ENCODE assay signal across 9 cellular contexts in the genomic region with DNA sequence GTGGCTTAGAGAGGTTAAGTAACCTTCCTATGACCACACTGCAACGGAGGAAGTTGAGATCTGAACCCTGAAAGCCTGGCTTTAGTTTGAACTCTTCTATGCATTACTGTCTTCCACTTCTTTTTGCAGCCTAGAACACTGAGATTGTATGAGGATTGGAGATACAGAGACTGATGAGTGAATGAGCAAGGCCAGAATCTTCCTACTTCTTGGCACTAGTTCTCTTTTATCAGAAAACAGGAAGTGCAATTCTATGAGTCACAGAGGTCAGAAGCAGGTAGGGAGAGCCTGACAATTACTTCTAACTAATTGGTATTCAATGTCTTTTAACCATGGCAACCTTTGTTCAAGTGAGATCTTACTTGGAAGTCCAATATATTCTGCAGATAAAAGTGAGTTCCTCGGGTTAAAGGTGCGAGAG.
DNase-seq lines count a peak whose midpoint lies in the region; ATAC-seq and TF ChIP-seq lines count a peak whose summit lies in the region.
"Had no signal": no experiment of that assay in that cellular context is flagged by ENCODE, and none has a peak within 500 bp of the region (broad histone marks: within the 10 kb centered on the region; RNA-seq: fewer than 3 reads in every experiment).

No MANE protein-coding gene starts in this region.

- H3K4me3 ChIP-seq in PC-9 (no peak overlapping the region), left lung (no peak overlapping the region)

- H2AFZ ChIP-seq in PC-9 = no peak overlapping the region

- H3K79me2 ChIP-seq in PC-9 (ENCODE audit: low read depth) = no peaks in the 10 kb centered on the region

- H3K4me1 ChIP-seq in PC-9 (replicated peaks; ENCODE audit: insufficient read depth) (peaks cover 61% of the 10 kb centered on the region), left lung (peaks cover 0 to 27% of the 10 kb centered on the region in 2 donors)

- H3K27ac ChIP-seq in PC-9 = peak overlapping the region; percentile 93
- H3K27ac ChIP-seq in left lung = peak overlapping the region in 1 of 2 donors; percentile 75

- H3K9me3 ChIP-seq in PC-9 (ENCODE audit: insufficient read depth, low read depth) (no peaks in the 10 kb centered on the region), left lung (no peaks in the 10 kb centered on the region)

- peak overlapping the region; percentile 75 for H3K4me2 ChIP-seq in PC-9

- no peak for TF ChIP-seq CTCF in PC-9 (conservative IDR thresholded peaks at IDR 0.05)
- TF ChIP-seq CTCF in left lung (IDR thresholded peaks at IDR 0.05) = no peak

- ATAC-seq in GM18499 (IDR thresholded peaks at IDR 0.05; ENCODE audit: insufficient read depth, unreplicated experiment) (peak; percentile 75), HG02759 (IDR thresholded peaks at IDR 0.05; ENCODE audit: unreplicated experiment) (peak; percentile 59), left lung (peak; percentile 27)

- H3K36me3 ChIP-seq in PC-9 (ENCODE audit: low read depth) (no peaks in the 10 kb centered on the region), left lung (no peaks in the 10 kb centered on the region)

- no peaks in the 10 kb centered on the region for H3K9me2 ChIP-seq in PC-9 (ENCODE audit: insufficient read depth)

- intact Hi-C loops in PC-9 (cut with micrococcal nuclease; ENCODE audit: unreplicated experiment) (loop anchor here (2.0 to 5.0 kb wide), 2 partner anchors 37 to 182 kb away; partner anchors contain the start of gene RYBP), left lung (cut with DNase I) (no loop called here)

- peaks cover 49% of the 10 kb centered on the region for H3F3A ChIP-seq in PC-9 (ENCODE audit: insufficient read depth, low read depth)

- H3K27me3 ChIP-seq in PC-9 (ENCODE audit: insufficient read depth, low read depth) (no peaks in the 10 kb centered on the region), left lung (no peaks in the 10 kb centered on the region)

- CTCF ChIA-PET in PC-9 (lab: Charles Lee) = no interaction called here

- no TSS peak for BruUV-seq in PC-9 (replicated peaks; lab: Mats Ljungman, UMichigan)

- POLR2A ChIA-PET in PC-9 (lab: Charles Lee; ENCODE audit: unreplicated experiment) = interaction anchor here (0.7 kb wide), 1 partner anchor 34 kb away, joined by 4 read pairs; no protein-coding TSS in a partner anchor

- no peaks in the 10 kb centered on the region for H4K20me1 ChIP-seq in PC-9 (ENCODE audit: insufficient read depth)

- DNase-seq in PC-9 = peak in 1 of 2 experiments; percentile 76
- DNase-seq in left lung = no peak
- no peak for DNase-seq in HK-2 (ENCODE audit: unreplicated experiment)
- DNase-seq in stimulated activated CD8-positive, alpha-beta memory T cell treated with anti-CD3 and anti-CD28 coated beads, Interleukin-4, amount 100 ng/mL, for 48 hours = no peak
- no peak for DNase-seq in C1 segment of cervical spinal cord (lab: John Stamatoyannopoulos, UW)
- no peak for DNase-seq in NCI-H345 treated with DMSO at 0.1 percent for 48 hours (lab: John Stamatoyannopoulos, UW; ENCODE audit: unreplicated experiment)
- DNase-seq: left cardiac atrium had no signal
